28 cellular contexts compared by ENCODE assay signal in genomic region chr5:14395411-14395810, GRCh38.
"Had no signal": no experiment of that assay in that cellular context is flagged by ENCODE, and none has a peak within 500 bp of the region (broad histone marks: within the 10 kb centered on the region; RNA-seq: fewer than 3 reads in every experiment).

No MANE protein-coding gene starts in this region.

- H3K4me3 ChIP-seq: breast epithelium, pancreas, prostate gland, skin epidermis, thoracic aorta, upper lobe of left lung, vagina had no signal

- H3K4me1 Mint-ChIP-seq: activated B cell treated with CpG ODN at 0.5 μM for 24 hours; activated T-helper 17 cell treated with anti-CD3 and anti-CD28 coated beads, Interleukin-2, amount 50 U/mL, for 72 hours; naive B cell; stimulated activated effector memory CD8-positive, alpha-beta T cell treated with anti-CD3 and anti-CD28 coated beads, Interleukin-12 subunit alpha, Interleukin-12 subunit beta, amount 100 ng/mL, for 72 hours had no signal

- H3K36me3 ChIP-seq: breast epithelium had no signal

- H3K4me1 ChIP-seq: pancreas, prostate gland had no signal

- H3K27me3 Mint-ChIP-seq: activated B cell treated with CpG ODN at 0.5 μM for 24 hours; activated CD8-positive, alpha-beta T cell treated with anti-CD3 and anti-CD28 coated beads for 36 hours; activated T-helper 17 cell treated with anti-CD3 and anti-CD28 coated beads, Interleukin-2, amount 50 U/mL, for 72 hours; dendritic cell treated with granulocyte-macrophage colony-stimulating factor and Interleukin-4, amounts not matched to agents 40 ng/mL and 50 ng/mL, for 4 days; naive B cell; stimulated activated naive CD8-positive, alpha-beta T cell treated with anti-CD3 and anti-CD28 coated beads, Interleukin-15, Interleukin-2, amounts not matched to agents 100 ng/mL and 50 ng/mL, for 24 hours had no signal

- H3K9me3 ChIP-seq: breast epithelium, pancreas, prostate gland, thoracic aorta, upper lobe of left lung, vagina had no signal

- H3K4me3 Mint-ChIP-seq: activated B cell treated with CpG ODN at 0.5 μM for 24 hours; activated CD8-positive, alpha-beta T cell treated with anti-CD3 and anti-CD28 coated beads for 36 hours; activated T-cell treated with anti-CD3 and anti-CD28 coated beads, Interleukin-2, amount 50 U/mL, for 4 hours; activated T-helper 17 cell treated with anti-CD3 and anti-CD28 coated beads, Interleukin-2, amount 50 U/mL, for 72 hours; dendritic cell treated with granulocyte-macrophage colony-stimulating factor and Interleukin-4, amounts not matched to agents 40 ng/mL and 50 ng/mL, for 4 days; endodermal cell; naive B cell; stimulated activated effector memory CD8-positive, alpha-beta T cell treated with anti-CD3 and anti-CD28 coated beads, Interleukin-12 subunit alpha, Interleukin-12 subunit beta, amount 100 ng/mL, for 72 hours; stimulated activated naive CD8-positive, alpha-beta T cell treated with anti-CD3 and anti-CD28 coated beads, Interleukin-15, Interleukin-2, amounts not matched to agents 100 ng/mL and 50 ng/mL, for 24 hours had no signal

- H3K27me3 ChIP-seq: breast epithelium, pancreas, upper lobe of left lung, vagina had no signal

- H3K9me3 Mint-ChIP-seq: activated B cell treated with CpG ODN at 0.5 μM for 24 hours; activated CD8-positive, alpha-beta T cell treated with anti-CD3 and anti-CD28 coated beads for 36 hours; activated T-cell treated with anti-CD3 and anti-CD28 coated beads, Interleukin-2, amount 50 U/mL, for 4 hours; activated T-helper 17 cell treated with anti-CD3 and anti-CD28 coated beads, Interleukin-2, amount 50 U/mL, for 72 hours; dendritic cell treated with granulocyte-macrophage colony-stimulating factor and Interleukin-4, amounts not matched to agents 40 ng/mL and 50 ng/mL, for 4 days; stimulated activated effector memory CD8-positive, alpha-beta T cell treated with anti-CD3 and anti-CD28 coated beads, Interleukin-12 subunit alpha, Interleukin-12 subunit beta, amount 100 ng/mL, for 72 hours; stimulated activated naive CD8-positive, alpha-beta T cell treated with anti-CD3 and anti-CD28 coated beads, Interleukin-15, Interleukin-2, amounts not matched to agents 100 ng/mL and 50 ng/mL, for 24 hours had no signal

- H3K36me3 Mint-ChIP-seq: stimulated activated effector memory CD8-positive, alpha-beta T cell treated with anti-CD3 and anti-CD28 coated beads, Interleukin-12 subunit alpha, Interleukin-12 subunit beta, amount 100 ng/mL, for 72 hours had no signal

- H3K27ac ChIP-seq: breast epithelium, pancreas, prostate gland, skin epidermis, thoracic aorta, upper lobe of left lung, vagina had no signal

- H3K27ac Mint-ChIP-seq: activated B cell treated with CpG ODN at 0.5 μM for 24 hours; activated CD8-positive, alpha-beta T cell treated with anti-CD3 and anti-CD28 coated beads for 36 hours; activated T-helper 17 cell treated with anti-CD3 and anti-CD28 coated beads, Interleukin-2, amount 50 U/mL, for 72 hours; dendritic cell treated with granulocyte-macrophage colony-stimulating factor and Interleukin-4, amounts not matched to agents 40 ng/mL and 50 ng/mL, for 4 days; endodermal cell; naive B cell; stimulated activated effector memory CD8-positive, alpha-beta T cell treated with anti-CD3 and anti-CD28 coated beads, Interleukin-12 subunit alpha, Interleukin-12 subunit beta, amount 100 ng/mL, for 72 hours; stimulated activated naive CD8-positive, alpha-beta T cell treated with anti-CD3 and anti-CD28 coated beads, Interleukin-15, Interleukin-2, amounts not matched to agents 100 ng/mL and 50 ng/mL, for 24 hours had no signal

- DNase-seq: activated B cell treated with CpG ODN at 0.5 μM for 24 hours; activated CD4-positive, alpha-beta T cell treated with anti-CD3 and anti-CD28 coated beads, Interleukin-2, amount 50 U/mL, for 1 hour; activated CD8-positive, alpha-beta T cell treated with anti-CD3 and anti-CD28 coated beads for 36 hours; activated gamma-delta T cell treated with Interleukin-2 at 50 U/mL for 16 hours; activated naive CD4-positive, alpha-beta T cell treated with anti-CD3 and anti-CD28 coated beads, Interleukin-2, amount 50 U/mL, for 16 hours; activated T-cell treated with anti-CD3 and anti-CD28 coated beads, Interleukin-2, amount 50 U/mL, for 4 hours; amygdala; central memory CD4-positive, alpha-beta T cell; endodermal cell; foreskin fibroblast; hippocampal formation; left colon; mammary epithelial cell; naive B cell; pancreas; retina; stimulated activated CD4-positive, alpha-beta T cell treated with anti-CD3 and anti-CD28 coated beads, Interleukin-12 subunit alpha, Interleukin-12 subunit beta, amount 100 ng/mL, for 4 hours; stimulated activated CD4-positive, alpha-beta T cell treated with anti-CD3 and anti-CD28 coated beads, Interleukin-4, amount 100 ng/mL, for 1 hour; upper lobe of left lung had no signal
